ENCODE assay signal across 2 cellular contexts in genomic region chr4:112141366-112142138, GRCh38.
TF ChIP-seq lines count a peak whose summit lies in the region.

No MANE protein-coding gene starts in this region.

TF ChIP-seq in SK-N-SH, 30 proteins besides CTCF, POLR2A, EP300 and RAD21:
- no peak for TF ChIP-seq IRF3 (IDR thresholded peaks at IDR 0.05; ENCODE audit: low read depth, low read length)
- TF ChIP-seq SIN3A (IDR thresholded peaks at IDR 0.05; ENCODE audit: borderline replicate concordance, low read depth, low read length), result no peak
- TF ChIP-seq TCF12 (IDR thresholded peaks at IDR 0.05), result no peak
- no peak for TF ChIP-seq GABPA (IDR thresholded peaks at IDR 0.05; ENCODE audit: low read depth)
- TF ChIP-seq TAF1 (IDR thresholded peaks at IDR 0.05; ENCODE audit: borderline replicate concordance, low read depth, low read length), result no peak
- TF ChIP-seq ELF1 (IDR thresholded peaks at IDR 0.05), result no peak
- no peak for TF ChIP-seq SMC3 (IDR thresholded peaks at IDR 0.05; ENCODE audit: low read depth, low read length)
- no peak for TF ChIP-seq PBX3 (IDR thresholded peaks at IDR 0.05)
- TF ChIP-seq NRF1 (IDR thresholded peaks at IDR 0.05; ENCODE audit: low read depth, low read length), result no peak
- no peak for TF ChIP-seq JUND (IDR thresholded peaks at IDR 0.05)
- TF ChIP-seq POLR2AphosphoS5 (IDR thresholded peaks at IDR 0.05; ENCODE audit: low read depth, low read length), result no peak

TF ChIP-seq in SK-N-SH treated with all-trans-retinoic acid at 6 μM for 48 hours, 23 proteins besides CTCF, POLR2A, EP300 and RAD21 (continued from another document):
- TF ChIP-seq ZNF8 (CRISPR knock-in tag; IDR thresholded peaks at IDR 0.05) (no peak), PATZ1 (CRISPR knock-in tag; IDR thresholded peaks at IDR 0.05; ENCODE audit: borderline replicate concordance) (no peak), ZNF70 (CRISPR knock-in tag; IDR thresholded peaks at IDR 0.05) (no peak)
